In genomic region chr2:35614640-35615039, GRCh38 we compare ENCODE assay signal across 28 cellular contexts.
"Had no signal": no experiment of that assay in that cellular context is flagged by ENCODE, and none has a peak within 500 bp of the region (broad histone marks: within the 10 kb centered on the region; RNA-seq: fewer than 3 reads in every experiment).

No MANE protein-coding gene starts in this region.

- H3K4me1 ChIP-seq: left lung, neural progenitor cell, parathyroid adenoma, right atrium auricular region, right lobe of liver, stomach, testis, thyroid gland, transverse colon, upper lobe of left lung, vagina had no signal

- H2AFZ ChIP-seq: hepatocyte, neural progenitor cell, parathyroid adenoma had no signal

- DNase-seq: kidney glomerular epithelial cell; left cardiac atrium; left lung; mesendoderm; naive B cell; natural killer cell; nephron progenitor cell; occipital lobe; right lobe of liver; stimulated activated CD4-positive, alpha-beta T cell treated with anti-CD3 and anti-CD28 coated beads, Interleukin-12 subunit alpha, Interleukin-12 subunit beta, amount 100 ng/mL, for 4 hours; stimulated activated CD4-positive, alpha-beta T cell treated with anti-CD3 and anti-CD28 coated beads, Interleukin-15, amount 100 ng/mL, for 24 hours; stimulated activated CD4-positive, alpha-beta T cell treated with anti-CD3 and anti-CD28 coated beads, Interleukin-2, amount 100 ng/mL, for 24 hours; stimulated activated CD4-positive, alpha-beta T cell treated with anti-CD3 and anti-CD28 coated beads, Interleukin-4, amount 100 ng/mL, for 1 hour; stimulated activated naive B cell treated with anti-CD40 and anti-IgM and Interleukin-4, amounts not matched to agents 10 μg/mL and 1 μg/mL and 100 μg/mL, for 72 hours; stimulated activated naive CD8-positive, alpha-beta T cell treated with anti-CD3 and anti-CD28 coated beads, Interleukin-15, Interleukin-2, amounts not matched to agents 100 U/mL and 50 U/mL, for 24 hours; stomach; testis; thyroid gland; transverse colon; upper lobe of left lung had no signal

- H3K36me3 Mint-ChIP-seq: mesothelial cell of epicardium; naive B cell; natural killer cell; neural progenitor cell; stimulated activated naive B cell treated with anti-CD40 and anti-IgM and Interleukin-4, amounts not matched to agents 10 μg/mL and 1 μg/mL and 100 μg/mL, for 72 hours had no signal

- H3K4me3 Mint-ChIP-seq: mesothelial cell of epicardium; naive B cell; natural killer cell; nephron progenitor cell; neural progenitor cell; stimulated activated naive B cell treated with anti-CD40 and anti-IgM and Interleukin-4, amounts not matched to agents 10 μg/mL and 1 μg/mL and 100 μg/mL, for 72 hours had no signal

- H3K27me3 ChIP-seq: hepatocyte, left lung, neural progenitor cell, neutrophil, right atrium auricular region, right lobe of liver, stomach, testis, thyroid gland, transverse colon, upper lobe of left lung, vagina had no signal

- H3K36me3 ChIP-seq: left lung, neural progenitor cell, neutrophil, right atrium auricular region, right lobe of liver, stomach, thyroid gland, transverse colon, upper lobe of left lung, vagina had no signal

- H3K4me1 Mint-ChIP-seq: mesothelial cell of epicardium; naive B cell; natural killer cell; nephron progenitor cell; neural progenitor cell; stimulated activated naive B cell treated with anti-CD40 and anti-IgM and Interleukin-4, amounts not matched to agents 10 μg/mL and 1 μg/mL and 100 μg/mL, for 72 hours had no signal

- H3K9ac ChIP-seq: neural progenitor cell, parathyroid adenoma had no signal

- H3K4me3 ChIP-seq: hepatocyte, left lung, lung, neural progenitor cell, right atrium auricular region, right lobe of liver, stomach, testis, thyroid gland, transverse colon, upper lobe of left lung, vagina had no signal

- H3K27me3 Mint-ChIP-seq: naive B cell; stimulated activated naive B cell treated with anti-CD40 and anti-IgM and Interleukin-4, amounts not matched to agents 10 μg/mL and 1 μg/mL and 100 μg/mL, for 72 hours had no signal

- ATAC-seq: left cardiac atrium; left lung; natural killer cell; right lobe of liver; stimulated activated naive B cell treated with anti-CD40 and anti-IgM and Interleukin-4, amounts not matched to agents 10 μg/mL and 1 μg/mL and 100 μg/mL, for 72 hours; stimulated activated naive CD8-positive, alpha-beta T cell treated with anti-CD3 and anti-CD28 coated beads, Interleukin-15, Interleukin-2, amounts not matched to agents 100 U/mL and 50 U/mL, for 24 hours had no signal

- H3K27ac ChIP-seq: hepatocyte, left lung, neural progenitor cell, neutrophil, parathyroid adenoma, right atrium auricular region, right lobe of liver, stomach, testis, thyroid gland, transverse colon, upper lobe of left lung, vagina had no signal

- H3K4me2 ChIP-seq: hepatocyte, neural progenitor cell had no signal

- H3K9me3 ChIP-seq: left lung, neutrophil, right atrium auricular region, right lobe of liver, stomach, testis, thyroid gland, transverse colon, upper lobe of left lung, vagina had no signal

- H3K9me3 Mint-ChIP-seq: mesothelial cell of epicardium, naive B cell, nephron progenitor cell, neural progenitor cell had no signal

- H3K27ac Mint-ChIP-seq: mesothelial cell of epicardium; naive B cell; natural killer cell; nephron progenitor cell; neural progenitor cell; stimulated activated naive B cell treated with anti-CD40 and anti-IgM and Interleukin-4, amounts not matched to agents 10 μg/mL and 1 μg/mL and 100 μg/mL, for 72 hours had no signal

- H3K79me2 ChIP-seq: hepatocyte, parathyroid adenoma had no signal
